Comparison of ENCODE assay signal across 1 cellular context in the genomic region with DNA sequence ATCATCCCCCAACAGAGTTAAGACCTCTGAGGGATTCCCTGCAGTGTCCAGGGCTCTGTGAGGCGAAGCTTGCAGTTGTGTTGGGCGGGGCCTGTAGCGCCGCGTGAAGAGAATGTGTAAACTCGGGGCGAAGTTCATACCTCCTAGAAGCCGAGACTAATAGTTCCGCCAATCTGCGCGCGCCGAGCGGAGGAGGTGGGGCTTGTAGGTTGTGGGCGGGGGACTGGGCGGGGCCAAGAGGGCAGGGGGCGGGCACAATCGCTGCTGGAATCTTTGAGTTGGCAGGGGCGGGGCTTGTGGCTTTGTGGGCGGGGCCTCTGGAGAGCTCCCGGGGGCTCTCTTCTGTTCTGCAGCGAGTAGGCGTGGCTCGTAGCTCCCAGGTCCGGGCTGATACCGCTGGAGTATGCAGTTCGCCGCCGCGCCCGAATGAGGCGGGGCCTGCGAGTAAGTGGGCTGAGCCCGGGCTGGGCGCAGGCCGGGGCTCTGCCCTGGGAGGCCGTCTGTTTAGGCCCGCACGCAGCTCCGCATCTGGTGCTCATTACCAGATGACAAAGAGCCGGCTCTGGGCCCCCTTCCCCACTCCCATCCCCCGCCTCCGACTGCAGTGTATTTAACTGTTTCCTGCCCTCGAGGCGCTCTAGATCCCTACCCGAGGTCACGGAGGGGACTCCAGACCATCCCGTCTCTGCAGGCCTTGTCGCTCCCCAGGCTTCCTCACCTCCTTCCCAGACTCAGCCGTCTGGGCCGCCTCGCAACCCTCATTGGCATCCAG.
TF ChIP-seq lines count a peak whose summit lies in the region.

No MANE protein-coding gene starts in this region.

TF ChIP-seq in endothelial cell of umbilical vein, 7 proteins besides CTCF, POLR2A, EP300 and RAD21:
- TF ChIP-seq FOS (IDR thresholded peaks at IDR 0.05; ENCODE audit: borderline replicate concordance, insufficient read depth, low read length): no peak
- TF ChIP-seq POLR2AphosphoS5 (IDR thresholded peaks at IDR 0.05; ENCODE audit: insufficient read depth, low read depth, low read length): peak; percentile 28
- no peak for TF ChIP-seq EZH2 (IDR thresholded peaks at IDR 0.05; ENCODE audit: borderline replicate concordance, low read depth, low read length, severe bottlenecking)
